Comparison of ENCODE assay signal across 8 cellular contexts in the genomic region with DNA sequence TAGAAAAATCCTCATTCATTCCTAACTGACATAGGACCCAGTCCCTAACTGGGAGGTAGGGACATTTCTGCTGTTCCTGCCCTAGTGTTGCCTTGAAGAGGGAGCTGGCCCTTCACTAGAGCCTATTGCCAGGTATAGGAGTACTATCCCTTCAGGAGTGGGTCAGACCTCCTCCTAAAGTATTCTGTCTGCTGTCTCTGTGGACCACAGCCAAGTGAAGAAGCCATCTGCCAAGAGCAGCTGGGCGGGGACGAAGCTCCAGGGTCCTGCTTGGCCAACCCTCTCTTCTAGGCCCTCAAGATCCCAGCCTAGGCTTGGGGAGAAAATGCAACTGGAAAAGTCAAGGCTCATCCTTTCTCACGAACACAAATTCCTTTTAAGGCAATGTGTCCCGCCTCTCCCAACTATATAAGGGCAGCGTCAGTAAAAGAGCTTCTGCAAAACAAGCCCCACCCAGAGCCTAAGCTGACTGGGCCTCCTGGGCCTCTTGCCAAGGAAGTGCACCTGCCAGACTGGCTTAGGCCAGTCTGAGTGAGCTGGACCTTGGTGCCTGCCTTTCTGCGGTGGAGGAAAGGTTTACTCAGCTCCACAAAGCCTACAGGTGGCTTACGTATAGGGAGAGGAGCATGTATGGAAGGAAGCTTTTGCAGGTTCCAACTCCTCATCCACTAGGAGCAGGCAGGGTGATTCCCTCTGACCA. TPM values are rescaled to one million over a fixed set of nuclear protein-coding genes. Genes with fewer than 3 reads are reported as not detected.
DNase-seq lines count a peak whose midpoint lies in the region; ATAC-seq and TF ChIP-seq lines count a peak whose summit lies in the region.

No MANE protein-coding gene starts in this region.

- H3K14ac ChIP-seq in IMR-90 (replicated peaks; ENCODE audit: low read depth, low read length), result peak overlapping the region; percentile 60

- peak overlapping the region; percentile 81 for H2AK9ac ChIP-seq in IMR-90 (replicated peaks; ENCODE audit: low read depth, low read length, poor library complexity)

- H3K4me2 ChIP-seq in IMR-90 (ENCODE audit: low read depth, low read length), result peak overlapping the region; percentile 63
- peak overlapping the region; percentile 86 for H3K4me2 ChIP-seq in hepatocyte

- peaks cover 39% of the 10 kb centered on the region for H3K79me2 ChIP-seq in hepatocyte

- peak overlapping the region; percentile 75 for H2BK20ac ChIP-seq in IMR-90 (ENCODE audit: low read depth, low read length)

- H3K36me3 ChIP-seq in IMR-90 (ENCODE audit: control insufficient read depth, insufficient read depth, low read length) (no peaks in the 10 kb centered on the region), NT2/D1 (ENCODE audit: insufficient read depth, insufficient read length, low read length) (peaks cover 56% of the 10 kb centered on the region), hepatocyte (replicated peaks; ENCODE audit: insufficient read depth, low read depth) (no peaks in the 10 kb centered on the region), prostate gland (no peaks in the 10 kb centered on the region)

- in situ Hi-C loops in IMR-90 (cut with MboI; ENCODE audit: low sequenced_read_pairs) (loop anchor here (10.0 kb wide), 2 partner anchors 195 to 455 kb away; a partner anchor contains a TSS), astrocyte of the spinal cord (cut with HindIII; ENCODE audit: low sequenced_read_pairs) (no loop called here)

- POLR2A ChIA-PET in IMR-90 (lab: Charles Lee; ENCODE audit: unreplicated experiment), result no interaction called here

- H2AK5ac ChIP-seq in IMR-90 (ENCODE audit: low read depth, low read length), result peak overlapping the region; percentile 54

- 0 out of 2 replicates have a peak overlapping the region, but pooled peaks have one; percentile 14 for H4K5ac ChIP-seq in IMR-90 (ENCODE audit: low read depth, low read length)

- 0 out of 2 replicates have a peak overlapping the region, but pooled peaks have one; percentile 4 for H3K56ac ChIP-seq in IMR-90 (ENCODE audit: extremely low read depth, insufficient read depth, low read length)

- peak overlapping the region; percentile 19 to 59; a peak in 1 of 4 replicates for H4K8ac ChIP-seq in IMR-90 (ENCODE audit: low read depth in 2 of 2, low read length in 2 of 2)

- no peak for TF ChIP-seq CTCF in IMR-90 (conservative IDR thresholded peaks at IDR 0.05; ENCODE audit: low read depth, low read length)
- no peak for TF ChIP-seq CTCF in astrocyte of the spinal cord (IDR thresholded peaks at IDR 0.05; ENCODE audit: low read depth, low read length)
- TF ChIP-seq CTCF in hepatocyte (IDR thresholded peaks at IDR 0.05; ENCODE audit: poor library complexity), result no peak
- TF ChIP-seq CTCF in prostate gland (IDR thresholded peaks at IDR 0.05), result no peak

- H3K18ac ChIP-seq in IMR-90 (ENCODE audit: low read depth, low read length), result peak overlapping the region; percentile 36; the same call in 1 of the 2 replicates

- no peaks in the 10 kb centered on the region for H3K27me3 ChIP-seq in IMR-90 (ENCODE audit: control insufficient read depth, insufficient read depth, low read length)
- H3K27me3 ChIP-seq in NT2/D1 (ENCODE audit: insufficient read depth, insufficient read length), result peaks cover 9% of the 10 kb centered on the region
- H3K27me3 ChIP-seq in hepatocyte, result no peaks in the 10 kb centered on the region
- H3K27me3 ChIP-seq in prostate gland (replicated peaks; ENCODE audit: insufficient read depth), result no peaks in the 10 kb centered on the region

- H4K20me1 ChIP-seq in IMR-90 (ENCODE audit: insufficient read depth, low read length) (peaks cover 16% of the 10 kb centered on the region), hepatocyte (ENCODE audit: insufficient read depth, poor library complexity, severe bottlenecking) (peaks cover 13% of the 10 kb centered on the region)

- peak overlapping the region; percentile 80; the same call in 1 of the 3 replicates for H2BK15ac ChIP-seq in IMR-90 (ENCODE audit: low read depth, low read length)

- peak; percentile 59 for ATAC-seq in GM21576 (IDR thresholded peaks at IDR 0.05; ENCODE audit: unreplicated experiment)
- peak; percentile 24 for ATAC-seq in IMR-90 (ENCODE audit: low read depth)

- peak overlapping the region; percentile 92 for H2AFZ ChIP-seq in IMR-90 (replicated peaks; ENCODE audit: low read length, poor library complexity)
- no peak overlapping the region for H2AFZ ChIP-seq in hepatocyte

- H3K27ac ChIP-seq in IMR-90 (ENCODE audit: insufficient read depth, low read length), result peak overlapping the region; percentile 35
- H3K27ac ChIP-seq in hepatocyte, result peak overlapping the region; percentile 93
- peak overlapping the region; percentile 96 to 97 for H3K27ac ChIP-seq in prostate gland

- WGBS in IMR-90 (ENCODE audit: extremely low coverage in 2 of 2, insufficient read length in 1 of 2), 2 experiments, result 50% methylated on average over 1 of the region's 7 CpGs; no CpG with 5 or more reads in 1 of the 2 experiments
- WGBS in hepatocyte (ENCODE audit: low lambda C conversion rate, missing lambda C conversion rate), result 49% methylated on average over 7 of the region's 7 CpGs
- WGBS in prostate gland, result 11% methylated on average over 7 of the region's 7 CpGs

- peak overlapping the region; percentile 82 for H3K4ac ChIP-seq in IMR-90 (ENCODE audit: low read depth, low read length)

- peaks cover 8 to 50% of the 10 kb centered on the region in 2 experiments; a peak in 3 of 4 replicates for H3K79me1 ChIP-seq in IMR-90 (ENCODE audit: low read depth in 1 of 2, low read length in 2 of 2)

- DNase-seq in ELF-1 (ENCODE audit: low read depth, low spot score), result peak; percentile 91
- peak; percentile 96 for DNase-seq in IMR-90
- no peak for DNase-seq in NT2/D1 (ENCODE audit: low read depth, low spot score)
- peak; percentile 95 for DNase-seq in astrocyte of the spinal cord (ENCODE audit: low read depth, low spot score)
- DNase-seq in hepatocyte (ENCODE audit: low spot score), result peak; percentile 95
- DNase-seq in prostate gland (ENCODE audit: low spot score), result peak; percentile 94
- DNase-seq in KG1 (lab: John Stamatoyannopoulos, UW), result no peak

- H3K9me1 ChIP-seq in IMR-90 (ENCODE audit: insufficient read depth, low read length), result peaks cover 34% of the 10 kb centered on the region

- BruUV-seq in IMR-90 (replicated peaks; lab: Mats Ljungman, UMichigan), result no TSS peak

- intact Hi-C loops in IMR-90 (cut with micrococcal nuclease), result loop anchor here (2.0 to 10.0 kb wide), 3 partner anchors 81 to 295 kb away; a partner anchor contains a TSS
- intact Hi-C loops in prostate gland (cut with DNase I), result loop anchor here (5.0 to 10.0 kb wide), 4 partner anchors 55 to 235 kb away; a partner anchor contains a TSS

- H3K4me3 ChIP-seq in IMR-90 (ENCODE audit: insufficient read depth, low read depth, low read length) (peak overlapping the region; percentile 73; the same call in 1 of the 2 replicates), NT2/D1 (ENCODE audit: insufficient read length, low read depth) (peak overlapping the region; percentile 86), astrocyte of the spinal cord (ENCODE audit: low read depth, low read length) (peak overlapping the region; percentile 76), hepatocyte (no peak overlapping the region), prostate gland (peak overlapping the region; percentile 63 to 70)

- dilution Hi-C loops in IMR-90 (cut with HindIII; ENCODE audit: low sequenced_read_pairs, unreplicated experiment), result no loop called here

- H3K23ac ChIP-seq in IMR-90 (ENCODE audit: low read depth, low read length), result peak overlapping the region; percentile 67

- peaks cover 32% of the 10 kb centered on the region for H3K4me1 ChIP-seq in IMR-90 (ENCODE audit: control insufficient read depth, insufficient read depth, low read length)
- peaks cover 13% of the 10 kb centered on the region for H3K4me1 ChIP-seq in NT2/D1 (ENCODE audit: insufficient read depth, insufficient read length)
- peaks cover 17% of the 10 kb centered on the region for H3K4me1 ChIP-seq in hepatocyte (ENCODE audit: insufficient read depth)
- H3K4me1 ChIP-seq in prostate gland (replicated peaks), result peaks cover 15% of the 10 kb centered on the region

- H2BK5ac ChIP-seq in IMR-90 (ENCODE audit: low read depth, low read length, poor library complexity, severe bottlenecking), result peak overlapping the region; percentile 51

- TF ChIP-seq POLR2A in IMR-90 (IDR thresholded peaks at IDR 0.05; ENCODE audit: low read depth, low read length) (no peak), prostate gland (IDR thresholded peaks at IDR 0.05) (no peak)

- no peaks in the 10 kb centered on the region for H3K9me2 ChIP-seq in hepatocyte (replicated peaks; ENCODE audit: insufficient read depth)

- no peak for TF ChIP-seq RAD21 in IMR-90 (IDR thresholded peaks at IDR 0.05; ENCODE audit: low read length)

- no peaks in the 10 kb centered on the region for H3K9me3 ChIP-seq in IMR-90 (ENCODE audit: control insufficient read depth, insufficient read depth, low read length)
- H3K9me3 ChIP-seq in NT2/D1 (ENCODE audit: insufficient read depth, low read length), result no peaks in the 10 kb centered on the region
- no peaks in the 10 kb centered on the region for H3K9me3 ChIP-seq in hepatocyte (ENCODE audit: low read depth)
- no peaks in the 10 kb centered on the region for H3K9me3 ChIP-seq in prostate gland

- H3K9ac ChIP-seq in IMR-90 (ENCODE audit: low read depth, low read length) (no peak overlapping the region), NT2/D1 (ENCODE audit: insufficient read length, low read depth) (peak overlapping the region; percentile 27)

- peak overlapping the region; percentile 61 for H2BK120ac ChIP-seq in IMR-90 (ENCODE audit: low read depth, low read length)

- CTCF ChIA-PET in IMR-90 (lab: Yijun Ruan, JAX), result interaction anchor here (0.5 to 1.1 kb wide), 3 partner anchors 98 to 195 kb away, joined by 3 to 7 read pairs (median 4); no protein-coding TSS in a partner anchor

- peak overlapping the region; percentile 50 for H4K91ac ChIP-seq in IMR-90 (ENCODE audit: insufficient read depth, low read depth, low read length)

RNA-seq across cellular contexts. Expression of a gene that starts 0.6 kb away (rescaled TPM):
- total RNA-seq in IMR-90 (2012; rRNA removed) (30.3 and 33.3 TPM in 2 replicates), hepatocyte (18.3 and 29.8 TPM in 2 replicates), prostate gland (10 to 100 TPM; 15.2 to 29.0 TPM)
- polyA plus RNA-seq in IMR-90 (2012; rRNA removed) (18.4 and 21.2 TPM in 2 replicates), hepatocyte (29.2 and 30.1 TPM in 2 replicates)
- polyA plus RNA-seq in IMR-90 (2012; cell fraction: cytosol; rRNA removed), result 9.3 and 11.8 TPM in 2 replicates
- 21.8 and 50.3 TPM in 2 replicates for polyA plus RNA-seq in IMR-90 (2012; cell fraction: nucleus; rRNA removed; ENCODE audit: low replicate concordance)

RNA-seq across cellular contexts. Expression of a gene that starts 28.3 kb away (rescaled TPM):
- 0.28 and 0.36 TPM in 2 replicates for total RNA-seq in IMR-90 (2012; rRNA removed)
- 0.34 and 0.36 TPM in 2 replicates for polyA plus RNA-seq in IMR-90 (2012; rRNA removed)
- polyA plus RNA-seq in IMR-90 (2012; cell fraction: cytosol; rRNA removed), result 0.10 and 0.20 TPM in 2 replicates
- 0.84 and 1.3 TPM in 2 replicates for polyA plus RNA-seq in IMR-90 (2012; cell fraction: nucleus; rRNA removed; ENCODE audit: low replicate concordance)
- total RNA-seq in hepatocyte, result 58.2 and 66.4 TPM in 2 replicates
- polyA plus RNA-seq in hepatocyte, result 46.3 and 54.5 TPM in 2 replicates
- total RNA-seq in prostate gland, result 10 to 100 TPM; 23.2 to 37.5 TPM

Comparison
In these comparisons a context has a peak if more than half of its experiments do, and no peak if none do; other contexts are left out.
1. DNase-seq: peak in ELF-1 (single experiment), IMR-90 (single experiment), astrocyte of the spinal cord (single experiment), hepatocyte (single experiment) and prostate gland (single experiment); none in NT2/D1 (single experiment) and KG1 (single experiment).
2. H3K27ac ChIP-seq: peak in every context shown above with its lines; median percentile 96 in prostate gland; 93 in hepatocyte; 35 in IMR-90.
3. RNA of a gene that starts 28.3 kb away (total RNA-seq): 58.2 to 66.4 TPM in hepatocyte and 23.2 to 37.5 TPM in prostate gland; 0.28 to 0.36 TPM in IMR-90; every median in the first group is over 10 times any median in the second.